Comparison of ENCODE assay signal across 10 cellular contexts in the genomic region with DNA sequence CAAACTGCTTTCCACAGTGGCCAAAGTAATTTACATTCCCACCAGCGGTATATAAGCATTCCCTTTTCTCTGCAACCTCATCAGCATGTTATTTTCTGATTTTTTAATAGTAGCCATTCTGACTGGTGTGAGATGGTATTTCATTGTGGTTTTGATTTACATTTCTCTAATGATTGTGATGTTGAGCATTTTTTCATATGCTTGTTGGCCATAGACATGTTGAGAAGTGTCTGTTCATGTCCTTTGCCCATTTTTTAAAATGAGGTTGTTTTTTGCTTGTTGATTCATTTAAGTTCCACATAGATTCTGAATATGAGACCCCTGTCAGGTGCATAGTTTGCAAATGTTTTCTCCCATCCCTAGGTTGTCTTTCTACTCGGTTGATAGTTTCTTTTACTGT.
"Had no signal": no experiment of that assay in that cellular context is flagged by ENCODE, and none has a peak within 500 bp of the region (broad histone marks: within the 10 kb centered on the region; RNA-seq: fewer than 3 reads in every experiment).

No MANE protein-coding gene starts in this region.

- H3K36me3 Mint-ChIP-seq: IgD-negative memory B cell had no signal

- FAIRE-seq: HepG2 had no signal

- H3K27me3 Mint-ChIP-seq: IgD-negative memory B cell had no signal

- H3K4me3 Mint-ChIP-seq: HFFc6, IgD-negative memory B cell had no signal

- H3K27ac Mint-ChIP-seq: HFFc6, IgD-negative memory B cell had no signal

- ATAC-seq: HCT116, HepG2 had no signal

- H3K4me3 ChIP-seq: GM23248, HAP-1 had no signal

- DNase-seq: GM23248, GOT3, H7, HFFc6, KBM-7 had no signal

- H3K9me3 Mint-ChIP-seq: HFFc6 had no signal

- H3K27ac ChIP-seq: GM23248, HL-60 had no signal

- H3K36me3 ChIP-seq: HAP-1 had no signal
